Comparison of ENCODE assay signal across 1 cellular context in genomic region chr13:23870356-23871146, GRCh38.
TF ChIP-seq lines count a peak whose summit lies in the region.

No MANE protein-coding gene starts in this region.

TF ChIP-seq in IMR-90, 13 proteins besides CTCF, POLR2A, EP300 and RAD21 (continued from another document):
- TF ChIP-seq RCOR1 (IDR thresholded peaks at IDR 0.05; ENCODE audit: insufficient replicate concordance, low read length) (no peak), BHLHE40 (IDR thresholded peaks at IDR 0.05; ENCODE audit: low read depth, low read length) (no peak), SMC3 (IDR thresholded peaks at IDR 0.05; ENCODE audit: low read depth, low read length) (no peak), FOS (IDR thresholded peaks at IDR 0.05; ENCODE audit: low read depth, low read length) (no peak), MAZ (IDR thresholded peaks at IDR 0.05; ENCODE audit: borderline replicate concordance, low read depth, low read length) (no peak), RFX5 (IDR thresholded peaks at IDR 0.05; ENCODE audit: low read depth, low read length) (no peak), CEBPB (IDR thresholded peaks at IDR 0.05; ENCODE audit: low read depth, low read length) (no peak), MAFK (IDR thresholded peaks at IDR 0.05; ENCODE audit: low read depth, low read length) (no peak), CHD1 (IDR thresholded peaks at IDR 0.05; ENCODE audit: low read depth, low read length) (no peak)
- TF ChIP-seq, protein P1, sequence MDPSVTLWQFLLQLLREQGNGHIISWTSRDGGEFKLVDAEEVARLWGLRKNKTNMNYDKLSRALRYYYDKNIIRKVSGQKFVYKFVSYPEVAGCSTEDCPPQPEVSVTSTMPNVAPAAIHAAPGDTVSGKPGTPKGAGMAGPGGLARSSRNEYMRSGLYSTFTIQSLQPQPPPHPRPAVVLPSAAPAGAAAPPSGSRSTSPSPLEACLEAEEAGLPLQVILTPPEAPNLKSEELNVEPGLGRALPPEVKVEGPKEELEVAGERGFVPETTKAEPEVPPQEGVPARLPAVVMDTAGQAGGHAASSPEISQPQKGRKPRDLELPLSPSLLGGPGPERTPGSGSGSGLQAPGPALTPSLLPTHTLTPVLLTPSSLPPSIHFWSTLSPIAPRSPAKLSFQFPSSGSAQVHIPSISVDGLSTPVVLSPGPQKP (IDR thresholded peaks at IDR 0.05; ENCODE audit: borderline replicate concordance, low read depth, low read length), result no peak
